ENCODE assay signal across 24 cellular contexts in the genomic region with DNA sequence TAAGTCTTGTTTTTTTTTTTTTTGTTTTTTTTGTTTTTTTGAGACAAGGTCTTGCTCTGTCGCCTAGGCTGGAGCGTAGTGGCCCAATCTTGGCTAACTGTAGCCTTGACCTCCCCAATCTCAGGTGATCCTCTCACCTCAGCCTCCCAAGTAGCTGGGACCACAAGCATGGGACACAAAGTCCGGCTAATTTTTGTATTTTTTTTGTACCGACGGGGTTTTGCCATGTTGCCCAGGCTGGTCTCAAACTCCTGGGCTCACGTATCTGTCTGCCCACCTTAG. TPM values are rescaled to one million over a fixed set of nuclear protein-coding genes. Genes with fewer than 3 reads are reported as not detected.
DNase-seq lines count a peak whose midpoint lies in the region; TF ChIP-seq lines count a peak whose summit lies in the region.
"Had no signal": no experiment of that assay in that cellular context is flagged by ENCODE, and none has a peak within 500 bp of the region (broad histone marks: within the 10 kb centered on the region; RNA-seq: fewer than 3 reads in every experiment).

No MANE protein-coding gene starts in this region.

- POLR2A ChIA-PET in CD4-positive, alpha-beta memory T cell (lab: Charles Lee; ENCODE audit: partially characterized antibody): interaction anchor here (0.8 to 26.9 kb wide), 6 partner anchors 3 to 79 kb away, joined by 3 to 819 read pairs (median 212); partner anchors contain the start of genes FAM167B, HDAC1, LCK and MARCKSL1
- POLR2A ChIA-PET in activated CD4-positive, alpha-beta memory T cell treated with anti-CD3 and anti-CD28 coated beads for 36 hours (lab: Charles Lee): interaction anchor here (0.8 kb wide), 1 partner anchor 79 kb away, joined by 3 read pairs; the partner anchor contains the start of gene MARCKSL1

- H3K4me1 ChIP-seq in CD4-positive, alpha-beta memory T cell (ENCODE audit: insufficient read depth, low read length): peaks cover 59% of the 10 kb centered on the region
- H3K4me1 ChIP-seq in effector memory CD4-positive, alpha-beta T cell (ENCODE audit: control insufficient read depth, insufficient read depth, low read length, poor library complexity, severe bottlenecking): peaks cover 39% of the 10 kb centered on the region

- no peaks in the 10 kb centered on the region for H3K9me3 Mint-ChIP-seq in T-helper 2 cell treated with Interferon-gamma antibody and Interleukin-4, amounts not matched to agents 5 μg/mL and 100 μg/mL, for 36 hours
- no peaks in the 10 kb centered on the region for H3K9me3 Mint-ChIP-seq in CD4-positive, alpha-beta memory T cell
- H3K9me3 Mint-ChIP-seq in activated CD4-positive, alpha-beta memory T cell treated with anti-CD3 and anti-CD28 coated beads for 36 hours: no peaks in the 10 kb centered on the region
- no peaks in the 10 kb centered on the region for H3K9me3 Mint-ChIP-seq in glutamatergic neuron (ENCODE audit: unreplicated experiment)

- no peaks in the 10 kb centered on the region for H3K36me3 ChIP-seq in CD4-positive, alpha-beta memory T cell (ENCODE audit: insufficient read depth, low read length)
- peaks cover 6% of the 10 kb centered on the region for H3K36me3 ChIP-seq in effector memory CD4-positive, alpha-beta T cell (ENCODE audit: control insufficient read depth, insufficient read depth, low read length)
- H3K36me3 ChIP-seq: spleen had no signal

- H3K4me1 Mint-ChIP-seq in T-helper 2 cell treated with Interferon-gamma antibody and Interleukin-4, amounts not matched to agents 5 μg/mL and 100 μg/mL, for 36 hours (ENCODE audit: low read depth): peaks cover 36% of the 10 kb centered on the region
- peaks cover 30 to 68% (median 43%) of the 10 kb centered on the region in 4 donors for H3K4me1 Mint-ChIP-seq in CD4-positive, alpha-beta memory T cell
- H3K4me1 Mint-ChIP-seq in activated CD4-positive, alpha-beta memory T cell treated with anti-CD3 and anti-CD28 coated beads for 36 hours (ENCODE audit: low read depth): peaks cover 39% of the 10 kb centered on the region
- no peaks in the 10 kb centered on the region for H3K4me1 Mint-ChIP-seq in glutamatergic neuron (ENCODE audit: low read depth, unreplicated experiment)

- CTCF ChIA-PET in CD4-positive, alpha-beta memory T cell (lab: Charles Lee; ENCODE audit: partially characterized antibody): interaction anchor here (1.1 to 10.0 kb wide), 4 partner anchors 8 to 41 kb away, joined by 3 to 151 read pairs (median 55); partner anchors contain the start of genes FAM167B and LCK
- CTCF ChIA-PET in activated CD4-positive, alpha-beta memory T cell treated with anti-CD3 and anti-CD28 coated beads for 36 hours (lab: Charles Lee): interaction anchor here (1.3 kb wide), 1 partner anchor 9 kb away, joined by 4 read pairs; no protein-coding TSS in a partner anchor

- H3K36me3 Mint-ChIP-seq in T-helper 2 cell treated with Interferon-gamma antibody and Interleukin-4, amounts not matched to agents 5 μg/mL and 100 μg/mL, for 36 hours (ENCODE audit: low read depth): peaks cover 56% of the 10 kb centered on the region
- H3K36me3 Mint-ChIP-seq in CD4-positive, alpha-beta memory T cell: peaks cover 37 to 45% of the 10 kb centered on the region in 2 donors
- peaks cover 36% of the 10 kb centered on the region for H3K36me3 Mint-ChIP-seq in activated CD4-positive, alpha-beta memory T cell treated with anti-CD3 and anti-CD28 coated beads for 36 hours
- no peaks in the 10 kb centered on the region for H3K36me3 Mint-ChIP-seq in glutamatergic neuron (ENCODE audit: unreplicated experiment)

- H3K9me3 ChIP-seq in CD4-positive, alpha-beta memory T cell (ENCODE audit: control insufficient read depth in 1 of 2, low read length in 2 of 2): no peaks in the 10 kb centered on the region
- H3K9me3 ChIP-seq in effector memory CD4-positive, alpha-beta T cell (ENCODE audit: control insufficient read depth, low read length): no peaks in the 10 kb centered on the region
- H3K9me3 ChIP-seq: spleen had no signal

- H3K27me3 Mint-ChIP-seq in T-helper 2 cell treated with Interferon-gamma antibody and Interleukin-4, amounts not matched to agents 5 μg/mL and 100 μg/mL, for 36 hours (ENCODE audit: low read depth): no peaks in the 10 kb centered on the region
- H3K27me3 Mint-ChIP-seq in CD4-positive, alpha-beta memory T cell: no peaks in the 10 kb centered on the region
- no peaks in the 10 kb centered on the region for H3K27me3 Mint-ChIP-seq in activated CD4-positive, alpha-beta memory T cell treated with anti-CD3 and anti-CD28 coated beads for 36 hours
- peaks cover 1% of the 10 kb centered on the region for H3K27me3 Mint-ChIP-seq in glutamatergic neuron (ENCODE audit: unreplicated experiment)

- intact Hi-C loops in CD4-positive, alpha-beta memory T cell (cut with micrococcal nuclease): no loop called here
- intact Hi-C loops in activated CD4-positive, alpha-beta memory T cell treated with anti-CD3 and anti-CD28 coated beads for 36 hours (cut with micrococcal nuclease): no loop called here

- no peak for TF ChIP-seq CTCF in glutamatergic neuron (IDR thresholded peaks at IDR 0.05; ENCODE audit: partially characterized antibody, unreplicated experiment)

- peak overlapping the region; percentile 58 for H3K27ac ChIP-seq in CD4-positive, alpha-beta memory T cell (ENCODE audit: low read depth, low read length)
- peak overlapping the region; percentile 92 for H3K27ac ChIP-seq in effector memory CD4-positive, alpha-beta T cell (ENCODE audit: insufficient read depth, low read length, poor library complexity, severe bottlenecking)

- DNase-seq in T-helper 2 cell treated with Interferon-gamma antibody and Interleukin-4, amounts not matched to agents 5 μg/mL and 100 μg/mL, for 36 hours (ENCODE audit: low spot score): no peak
- DNase-seq in T-helper 2 cell (no peak), DMS79 treated with DMSO at 0.1 percent for 48 hours (lab: John Stamatoyannopoulos, UW) (no peak), ecto neural progenitor cell (ENCODE audit: low spot score) (no peak), glutamatergic neuron (no peak)
- DNase-seq in CD4-positive, alpha-beta memory T cell: no peak
- DNase-seq in activated CD4-positive, alpha-beta memory T cell treated with anti-CD3 and anti-CD28 coated beads for 36 hours: no peak
- DNase-seq in effector memory CD4-positive, alpha-beta T cell: no peak
- DNase-seq: 8988T; amniotic stem cell; Calu3; cortex of kidney; Kasumi-1; mesenchymal stem cell; NCI-H1048; NCI-H187 treated with DMSO at 0.1 percent for 48 hours; NCI-H226; NCI-H748 treated with DMSO at 0.1 percent for 48 hours; retina; spleen; stimulated activated CD4-positive, alpha-beta T cell treated with anti-CD3 and anti-CD28 coated beads, Interleukin-4, amount 100 ng/mL, for 24 hours; trophoblast cell had no signal

- H3K27ac Mint-ChIP-seq in T-helper 2 cell treated with Interferon-gamma antibody and Interleukin-4, amounts not matched to agents 5 μg/mL and 100 μg/mL, for 36 hours: peak overlapping the region; percentile 85
- H3K27ac Mint-ChIP-seq in CD4-positive, alpha-beta memory T cell: peak overlapping the region; percentile 57 to 98 (median 93)
- peak overlapping the region; percentile 96 for H3K27ac Mint-ChIP-seq in activated CD4-positive, alpha-beta memory T cell treated with anti-CD3 and anti-CD28 coated beads for 36 hours
- H3K27ac Mint-ChIP-seq in glutamatergic neuron (ENCODE audit: unreplicated experiment): no peak overlapping the region

- peak overlapping the region in 1 of 2 donors; percentile 95 for H3K4me3 ChIP-seq in CD4-positive, alpha-beta memory T cell (ENCODE audit: low read length in 2 of 2)
- H3K4me3 ChIP-seq in effector memory CD4-positive, alpha-beta T cell (ENCODE audit: insufficient read depth, low read depth, low read length, poor library complexity, severe bottlenecking): peak overlapping the region; percentile 35

- H3K4me3 Mint-ChIP-seq in T-helper 2 cell treated with Interferon-gamma antibody and Interleukin-4, amounts not matched to agents 5 μg/mL and 100 μg/mL, for 36 hours: peak overlapping the region; percentile 72
- H3K4me3 Mint-ChIP-seq in CD4-positive, alpha-beta memory T cell: peak overlapping the region; percentile 64 to 91 (median 86)
- H3K4me3 Mint-ChIP-seq in activated CD4-positive, alpha-beta memory T cell treated with anti-CD3 and anti-CD28 coated beads for 36 hours: peak overlapping the region; percentile 78
- H3K4me3 Mint-ChIP-seq in glutamatergic neuron (ENCODE audit: unreplicated experiment): no peak overlapping the region

- H3K27me3 ChIP-seq in CD4-positive, alpha-beta memory T cell (ENCODE audit: insufficient read depth, low read length): no peaks in the 10 kb centered on the region
- no peaks in the 10 kb centered on the region for H3K27me3 ChIP-seq in effector memory CD4-positive, alpha-beta T cell (replicated peaks; ENCODE audit: control insufficient read depth, insufficient read depth, low read length, poor library complexity, severe bottlenecking)
- H3K27me3 ChIP-seq: spleen had no signal

RNA-seq across cellular contexts. Expression of gene LCK, which starts 6.1 kb away (rescaled TPM):
- 100 to 1,000 TPM; 431 to 436 TPM for total RNA-seq in CD4-positive, alpha-beta memory T cell
- polyA plus RNA-seq in CD4-positive, alpha-beta memory T cell: 1,000 to 10,000 TPM in 1 of 2 donors, 100 to 1,000 TPM in 1; 779 to 1,233 TPM
- 100 to 1,000 TPM; 224 to 246 TPM for total RNA-seq in activated CD4-positive, alpha-beta memory T cell treated with anti-CD3 and anti-CD28 coated beads for 36 hours
- total RNA-seq in glutamatergic neuron (ENCODE audit: unreplicated experiment): 0.37 TPM
- total RNA-seq: bronchial epithelial cell, osteoblast had no signal

RNA-seq across cellular contexts. Expression of gene FAM167B, which starts 10.1 kb away (rescaled TPM):
- 1 to 10 TPM in 1 of 2 experiments, under 1 TPM in 1; 0.50 to 1.2 TPM for total RNA-seq in CD4-positive, alpha-beta memory T cell
- polyA plus RNA-seq in CD4-positive, alpha-beta memory T cell: not detected
- total RNA-seq in activated CD4-positive, alpha-beta memory T cell treated with anti-CD3 and anti-CD28 coated beads for 36 hours: under 1 TPM; 0.68 to 0.69 TPM
- 2.5 TPM for total RNA-seq in glutamatergic neuron (ENCODE audit: unreplicated experiment)

RNA-seq across cellular contexts. Expression of gene HDAC1, which starts 34.7 kb away (rescaled TPM):
- 100 to 1,000 TPM; 174 to 190 TPM for total RNA-seq in CD4-positive, alpha-beta memory T cell
- 100 to 1,000 TPM; 169 to 185 TPM for polyA plus RNA-seq in CD4-positive, alpha-beta memory T cell
- 100 to 1,000 TPM; 136 to 139 TPM for total RNA-seq in activated CD4-positive, alpha-beta memory T cell treated with anti-CD3 and anti-CD28 coated beads for 36 hours
- total RNA-seq in glutamatergic neuron (ENCODE audit: unreplicated experiment): 36.9 TPM

RNA-seq across cellular contexts. Expression of gene EIF3I, which starts 35.0 kb away (rescaled TPM):
- 10 to 100 TPM; 78.3 to 85.3 TPM for total RNA-seq in CD4-positive, alpha-beta memory T cell
- 100 to 1,000 TPM; 165 to 248 TPM for polyA plus RNA-seq in CD4-positive, alpha-beta memory T cell
- 100 to 1,000 TPM; 297 to 299 TPM for total RNA-seq in activated CD4-positive, alpha-beta memory T cell treated with anti-CD3 and anti-CD28 coated beads for 36 hours
- total RNA-seq in glutamatergic neuron (ENCODE audit: unreplicated experiment): 103 TPM

RNA-seq across cellular contexts. Expression of gene TMEM234, which starts 35.0 kb away (rescaled TPM):
- 10 to 100 TPM; 27.1 to 30.7 TPM for total RNA-seq in CD4-positive, alpha-beta memory T cell
- 1 to 10 TPM; 5.1 to 6.1 TPM for polyA plus RNA-seq in CD4-positive, alpha-beta memory T cell
- 1 to 10 TPM; 7.8 to 9.9 TPM for total RNA-seq in activated CD4-positive, alpha-beta memory T cell treated with anti-CD3 and anti-CD28 coated beads for 36 hours
- 21.8 TPM for total RNA-seq in glutamatergic neuron (ENCODE audit: unreplicated experiment)

Comparison
In these comparisons a context has a peak if more than half of its experiments do, and no peak if none do; other contexts are left out.
1. RNA of gene LCK, which starts 6.1 kb away (total RNA-seq): 431 to 436 TPM in CD4-positive, alpha-beta memory T cell and 224 to 246 TPM in activated CD4-positive, alpha-beta memory T cell treated with anti-CD3 and anti-CD28 coated beads for 36 hours; 0.37 TPM in glutamatergic neuron (single experiment); every median in the first group is over 100 times any median in the second.